Comparison of ENCODE assay signal across 9 cellular contexts in genomic region chr10:98460837-98461499, GRCh38. TPM values are rescaled to one million over a fixed set of nuclear protein-coding genes. Genes with fewer than 3 reads are reported as not detected.
DNase-seq lines count a peak whose midpoint lies in the region; ATAC-seq and TF ChIP-seq lines count a peak whose summit lies in the region.
"Had no signal": no experiment of that assay in that cellular context is flagged by ENCODE, and none has a peak within 500 bp of the region (broad histone marks: within the 10 kb centered on the region; RNA-seq: fewer than 3 reads in every experiment).

No MANE protein-coding gene starts in this region.

- intact Hi-C loops in CD8-positive, alpha-beta T cell (cut with DNase I, micrococcal nuclease), result loop anchor here in 1 of 2 experiments (10.0 kb wide), 1 partner anchor 974 kb away; the partner anchor contains the start of gene GOT1

- CTCF ChIA-PET in CD8-positive, alpha-beta T cell (lab: Charles Lee), result interaction anchor here (0.6 kb wide), 1 partner anchor 844 kb away, joined by 3 read pairs; no protein-coding TSS in a partner anchor

- peak overlapping the region; percentile 78 for H3K27ac Mint-ChIP-seq in chondrocyte (ENCODE audit: unreplicated experiment)
- no peak overlapping the region for H3K27ac Mint-ChIP-seq in CD8-positive, alpha-beta T cell

- H3K4me3 Mint-ChIP-seq in chondrocyte (ENCODE audit: unreplicated experiment), result no peak overlapping the region
- no peak overlapping the region for H3K4me3 Mint-ChIP-seq in CD8-positive, alpha-beta T cell

- no peaks in the 10 kb centered on the region for H3K36me3 ChIP-seq in CD8-positive, alpha-beta T cell (ENCODE audit: insufficient read depth, low read length)

- H3K27ac ChIP-seq in CD8-positive, alpha-beta T cell (ENCODE audit: low read depth, low read length), result no peak overlapping the region

- H3K27me3 Mint-ChIP-seq in chondrocyte (ENCODE audit: low read depth), result peaks cover 2% of the 10 kb centered on the region
- H3K27me3 Mint-ChIP-seq in CD8-positive, alpha-beta T cell (ENCODE audit: low read depth), result peaks cover 12% of the 10 kb centered on the region

- peaks cover 13% of the 10 kb centered on the region for H3K4me1 Mint-ChIP-seq in chondrocyte (ENCODE audit: low read depth)
- no peaks in the 10 kb centered on the region for H3K4me1 Mint-ChIP-seq in CD8-positive, alpha-beta T cell (ENCODE audit: low read depth)

- H3K4me1 ChIP-seq in CD8-positive, alpha-beta T cell (ENCODE audit: insufficient read depth, low read length), result no peaks in the 10 kb centered on the region

- DNase-seq in AG08396 (ENCODE audit: low spot score), result peak; percentile 84
- peak; percentile 95 for DNase-seq in M059J (ENCODE audit: low read depth)
- no peak for DNase-seq in chondrocyte (ENCODE audit: low spot score)
- DNase-seq in lung microvascular endothelial cell (ENCODE audit: low read depth in 2 of 2), result peak; percentile 91 to 92
- DNase-seq in NCI-H2227 (lab: John Stamatoyannopoulos, UW; ENCODE audit: unreplicated experiment), result no peak
- no peak for DNase-seq in CD8-positive, alpha-beta T cell
- no peak for DNase-seq in NCI-H1048 (lab: John Stamatoyannopoulos, UW)
- DNase-seq: KG1 had no signal

- POLR2A ChIA-PET in CD8-positive, alpha-beta T cell (lab: Charles Lee), result no interaction called here

- no peaks in the 10 kb centered on the region for H3K9me3 ChIP-seq in CD8-positive, alpha-beta T cell (ENCODE audit: low read length)

- no peaks in the 10 kb centered on the region for H3K9me3 Mint-ChIP-seq in chondrocyte (ENCODE audit: low read depth)
- no peaks in the 10 kb centered on the region for H3K9me3 Mint-ChIP-seq in CD8-positive, alpha-beta T cell

- no peak for ATAC-seq in CD8-positive, alpha-beta T cell
- no peak for ATAC-seq in HG03521 (IDR thresholded peaks at IDR 0.05; ENCODE audit: unreplicated experiment)

- H3K36me3 Mint-ChIP-seq in chondrocyte (ENCODE audit: low read depth), result no peaks in the 10 kb centered on the region
- H3K36me3 Mint-ChIP-seq in CD8-positive, alpha-beta T cell, result no peaks in the 10 kb centered on the region

- H3K27me3 ChIP-seq in CD8-positive, alpha-beta T cell (ENCODE audit: insufficient read depth, low read length), result no peaks in the 10 kb centered on the region

- no peak for TF ChIP-seq CTCF in chondrocyte (IDR thresholded peaks at IDR 0.05)
- no peak for TF ChIP-seq CTCF in CD8-positive, alpha-beta T cell (IDR thresholded peaks at IDR 0.05)

- no peak overlapping the region for H3K4me3 ChIP-seq in CD8-positive, alpha-beta T cell (ENCODE audit: low read depth, low read length)

RNA-seq across cellular contexts. Expression of gene HPS1, which starts 14.2 kb away (rescaled TPM):
- 31.7 and 32.2 TPM in 2 replicates for total RNA-seq in M059J (2014; rRNA removed; shearing (Covaris generic))
- 40.6 to 50.5 TPM (median 49.0 TPM) in 3 replicates for total RNA-seq in chondrocyte
- 17.9 and 18.1 TPM in 2 replicates for total RNA-seq in lung microvascular endothelial cell
- total RNA-seq in CD8-positive, alpha-beta T cell, result 10 to 100 TPM; 54.1 to 54.3 TPM

RNA-seq across cellular contexts. Expression of gene PYROXD2, which starts 46.0 kb away (rescaled TPM):
- 0.54 and 1.0 TPM in 2 replicates for total RNA-seq in M059J (2014; rRNA removed; shearing (Covaris generic))
- total RNA-seq in chondrocyte, result 5.6 to 9.4 TPM (median 8.3 TPM) in 3 replicates
- 0.99 and 4.6 TPM in 2 replicates for total RNA-seq in lung microvascular endothelial cell
- 10 to 100 TPM in 1 of 2 experiments, 1 to 10 TPM in 1; 7.4 to 10.9 TPM for total RNA-seq in CD8-positive, alpha-beta T cell

Comparison
In these comparisons a context has a peak if more than half of its experiments do, and no peak if none do; other contexts are left out.
1. DNase-seq: peak in AG08396 (single experiment), M059J (single experiment) and lung microvascular endothelial cell (2 of 2); none in chondrocyte (single experiment), NCI-H2227 (single experiment), CD8-positive, alpha-beta T cell (0 of 7) and NCI-H1048 (single experiment).